In genomic region chr17:72496461-72496860, GRCh38 we compare ENCODE assay signal across 21 cellular contexts.
"Had no signal": no experiment of that assay in that cellular context is flagged by ENCODE, and none has a peak within 500 bp of the region (broad histone marks: within the 10 kb centered on the region; RNA-seq: fewer than 3 reads in every experiment).

No MANE protein-coding gene starts in this region.

- ATAC-seq: HepG2, K562 had no signal

- H3K27ac Mint-ChIP-seq: IgD-negative memory B cell had no signal

- H3K4me2 ChIP-seq: KMS-11, SK-N-SH had no signal

- H3K27me3 Mint-ChIP-seq: IgD-negative memory B cell had no signal

- H3K4me3 Mint-ChIP-seq: IgD-negative memory B cell had no signal

- H3K9me3 ChIP-seq: SK-N-SH had no signal

- DNase-seq: Kasumi-1, MM.1S, NCI-H1092 treated with DMSO at 0.1 percent for 48 hours, NCI-H1436, NCI-H187, NCI-H2029, NCI-H2081 treated with DMSO at 0.1 percent for 48 hours, NCI-H2171, NCI-H226, NCI-H446, NCI-H510A, NCI-H524 treated with DMSO at 0.1 percent for 48 hours, NCI-H69, NCI-H774, SHP77, SK-N-SH had no signal

- H3K9ac ChIP-seq: KMS-11, SK-N-SH had no signal

- H3K4me1 Mint-ChIP-seq: IgD-negative memory B cell had no signal

- H3K4me3 ChIP-seq: K562 had no signal

- H3K27ac ChIP-seq: KMS-11, RWPE1 had no signal
